In the genomic region with DNA sequence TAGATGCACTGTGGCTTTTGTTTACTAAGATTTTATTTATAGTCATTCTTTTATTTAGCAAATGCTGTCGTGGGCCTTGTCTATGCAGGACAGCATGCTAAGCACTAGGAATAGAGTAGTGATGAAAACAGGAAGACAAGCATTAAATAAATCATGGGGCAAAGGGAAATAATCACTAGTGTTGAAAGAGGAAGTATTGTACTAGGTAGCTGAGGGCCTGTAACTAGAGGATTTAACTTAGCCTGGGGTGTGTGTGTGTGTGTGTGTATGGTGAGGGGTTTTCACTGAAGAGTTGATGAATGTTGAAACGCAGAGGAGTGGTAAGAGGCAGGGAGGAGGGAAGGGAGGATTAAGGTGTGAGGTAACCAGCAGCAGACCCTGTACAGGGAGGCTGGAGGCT, we compare ENCODE assay signal across 1 cellular context.
TF ChIP-seq lines count a peak whose summit lies in the region.

No MANE protein-coding gene starts in this region.

TF ChIP-seq in H1, 55 proteins besides CTCF, POLR2A, EP300 and RAD21:
- TF ChIP-seq SIX5 (IDR thresholded peaks at IDR 0.05; ENCODE audit: low read depth, low read length): no peak
- no peak for TF ChIP-seq POU5F1 (IDR thresholded peaks at IDR 0.05; ENCODE audit: low read depth, low read length)
- no peak for TF ChIP-seq SP1 (IDR thresholded peaks at IDR 0.05; ENCODE audit: low read depth, low read length)
- TF ChIP-seq RBBP5 (IDR thresholded peaks at IDR 0.05; ENCODE audit: borderline replicate concordance, low read depth, low read length): no peak
- TF ChIP-seq SP2 (IDR thresholded peaks at IDR 0.05; ENCODE audit: low read length): no peak
- no peak for TF ChIP-seq BACH1 (IDR thresholded peaks at IDR 0.05; ENCODE audit: low read length)
- no peak for TF ChIP-seq TBP (IDR thresholded peaks at IDR 0.05; ENCODE audit: low read depth, low read length)
- TF ChIP-seq, protein P1, sequence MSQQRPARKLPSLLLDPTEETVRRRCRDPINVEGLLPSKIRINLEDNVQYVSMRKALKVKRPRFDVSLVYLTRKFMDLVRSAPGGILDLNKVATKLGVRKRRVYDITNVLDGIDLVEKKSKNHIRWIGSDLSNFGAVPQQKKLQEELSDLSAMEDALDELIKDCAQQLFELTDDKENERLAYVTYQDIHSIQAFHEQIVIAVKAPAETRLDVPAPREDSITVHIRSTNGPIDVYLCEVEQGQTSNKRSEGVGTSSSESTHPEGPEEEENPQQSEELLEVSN (IDR thresholded peaks at IDR 0.05): no peak
- no peak for TF ChIP-seq RNF2 (IDR thresholded peaks at IDR 0.05; ENCODE audit: borderline replicate concordance, low read depth, low read length, missing control alignments, poor library complexity, severe bottlenecking)
- no peak for TF ChIP-seq TEAD4 (IDR thresholded peaks at IDR 0.05; ENCODE audit: low read depth, low read length)
